In genomic region chr15:40847225-40847961, GRCh38 we compare ENCODE assay signal across 6 cellular contexts.
DNase-seq lines count a peak whose midpoint lies in the region; ATAC-seq and TF ChIP-seq lines count a peak whose summit lies in the region.

No MANE protein-coding gene starts in this region.

- H3K9me2 ChIP-seq in DOHH2 (replicated peaks; ENCODE audit: control insufficient read depth, low read length): no peaks in the 10 kb centered on the region

- peaks cover 4% of the 10 kb centered on the region; the same call in 1 of the 2 replicates for H3K79me2 ChIP-seq in DOHH2 (ENCODE audit: control insufficient read depth, low read length)

- H3K4me3 ChIP-seq in DOHH2 (ENCODE audit: low read length): peak overlapping the region; percentile 60

- peaks cover 3% of the 10 kb centered on the region for H3F3A ChIP-seq in DOHH2 (ENCODE audit: control insufficient read depth, insufficient read depth)

- peak; percentile 59 for ATAC-seq in HG02852 (IDR thresholded peaks at IDR 0.05; ENCODE audit: unreplicated experiment)

- peak overlapping the region; percentile 71 for H3K4me2 ChIP-seq in DOHH2 (ENCODE audit: low read length)

- no peak for TF ChIP-seq CTCF in DOHH2 (IDR thresholded peaks at IDR 0.05; ENCODE audit: low read depth, low read length, poor library complexity, severe bottlenecking)

- H3K4me1 ChIP-seq in DOHH2 (ENCODE audit: control insufficient read depth, low read length): peaks cover 47% of the 10 kb centered on the region

- H4K20me1 ChIP-seq in DOHH2 (ENCODE audit: control insufficient read depth, insufficient read depth, low read depth, low read length): no peaks in the 10 kb centered on the region

- H3K9me3 ChIP-seq in DOHH2 (ENCODE audit: control insufficient read depth, insufficient read depth, low read length): no peaks in the 10 kb centered on the region

- H3K27ac ChIP-seq in DOHH2 (ENCODE audit: low read depth, low read length): peak overlapping the region; percentile 36

- H3K27me3 ChIP-seq in DOHH2 (ENCODE audit: control insufficient read depth, low read length): peaks cover 11% of the 10 kb centered on the region

- H3K36me3 ChIP-seq in DOHH2 (ENCODE audit: control insufficient read depth, low read length): no peaks in the 10 kb centered on the region

- peak; percentile 15 for DNase-seq in SHP77 treated with DMSO at 0.1 percent for 48 hours (lab: John Stamatoyannopoulos, UW)
- peak; percentile 68 for DNase-seq in iris pigment epithelial cell (ENCODE audit: low read depth)
- no peak for DNase-seq in cortex of kidney (lab: John Stamatoyannopoulos, UW)
- DNase-seq in activated CD4-positive, alpha-beta T cell treated with anti-CD3 and anti-CD28 coated beads, Interleukin-2, amount 50 U/mL, for 4 hours: no peak

Comparison
In these comparisons a context has a peak if more than half of its experiments do, and no peak if none do; other contexts are left out.
1. DNase-seq: peak in SHP77 treated with DMSO at 0.1 percent for 48 hours (single experiment) and iris pigment epithelial cell (single experiment); none in cortex of kidney (single experiment) and activated CD4-positive, alpha-beta T cell treated with anti-CD3 and anti-CD28 coated beads, Interleukin-2, amount 50 U/mL, for 4 hours (0 of 2).